Comparison of ENCODE assay signal across 37 cellular contexts in genomic region chr3:10974131-10974530, GRCh38. TPM values are rescaled to one million over a fixed set of nuclear protein-coding genes. Genes with fewer than 3 reads are reported as not detected.
"Had no signal": no experiment of that assay in that cellular context is flagged by ENCODE, and none has a peak within 500 bp of the region (broad histone marks: within the 10 kb centered on the region; RNA-seq: fewer than 3 reads in every experiment).

No MANE protein-coding gene starts in this region.

- FAIRE-seq: astrocyte had no signal

- H3K4me3 Mint-ChIP-seq: activated naive CD4-positive, alpha-beta T cell treated with anti-CD3 and anti-CD28 coated beads for 36 hours; activated naive CD4-positive, alpha-beta T cell treated with anti-CD3 and anti-CD28 coated beads, Interleukin-2, amount 50 U/mL, for 24 hours; activated naive CD8-positive, alpha-beta T cell; activated naive CD8-positive, alpha-beta T cell treated with anti-CD3 and anti-CD28 coated beads for 36 hours; activated naive CD8-positive, alpha-beta T cell treated with anti-CD3 and anti-CD28 coated beads, Interleukin-2, amount 10 ng/mL, durations not matched to agents 7 days and 5 days; activated naive CD8-positive, alpha-beta T cell treated with anti-CD3 and anti-CD28 coated beads, Interleukin-2, amount 50 U/mL, for 24 hours; activated T-cell treated with anti-CD3 and anti-CD28 coated beads, Interleukin-2, amount 50 U/mL, for 24 hours; activated T-cell treated with anti-CD3 and anti-CD28 coated beads, Interleukin-2, amount 50 U/mL, for 4 hours; activated T-cell treated with anti-CD3 and anti-CD28 coated beads, Interleukin-2, amount 50 U/mL, for 72 hours; activated T-helper 1 cell treated with anti-CD3 and anti-CD28 coated beads, Interleukin-12 subunit alpha, Interleukin-12 subunit beta, Interleukin-2, Interleukin-4 antibody, amounts not matched to agents 30 ng/mL and 10 ng/mL and 1 ng/mL, durations not matched to agents 14 hours and 24 hours and 36 hours; activated T-helper 17 cell treated with anti-CD3 and anti-CD28 coated beads, Interleukin-2, amount 50 U/mL, for 72 hours; brain; central memory CD8-positive, alpha-beta T cell had no signal

- ATAC-seq: activated naive CD4-positive, alpha-beta T cell treated with anti-CD3 and anti-CD28 coated beads, Interleukin-2, amount 50 U/mL, for 72 hours; activated naive CD8-positive, alpha-beta T cell treated with anti-CD3 and anti-CD28 coated beads, Interleukin-2, amount 50 U/mL, for 24 hours; activated T-cell treated with anti-CD3 and anti-CD28 coated beads, Interleukin-2, amount 50 U/mL, for 4 hours; activated T-cell treated with anti-CD3 and anti-CD28 coated beads, Interleukin-2, amount 50 U/mL, for 72 hours; activated T-helper 17 cell treated with anti-CD3 and anti-CD28 coated beads, Interleukin-2, amount 50 U/mL, for 72 hours; body of pancreas had no signal

- H3K27ac ChIP-seq: adrenal gland, ascending aorta, body of pancreas, brain microvascular endothelial cell, breast epithelium, cardiac muscle cell had no signal

- H3K4me1 ChIP-seq: adrenal gland, ascending aorta, body of pancreas, breast epithelium had no signal

- H3K27ac Mint-ChIP-seq: activated naive CD4-positive, alpha-beta T cell treated with anti-CD3 and anti-CD28 coated beads for 36 hours; activated naive CD4-positive, alpha-beta T cell treated with anti-CD3 and anti-CD28 coated beads, Interleukin-2, amount 50 U/mL, for 24 hours; activated naive CD8-positive, alpha-beta T cell; activated naive CD8-positive, alpha-beta T cell treated with anti-CD3 and anti-CD28 coated beads for 36 hours; activated naive CD8-positive, alpha-beta T cell treated with anti-CD3 and anti-CD28 coated beads, Interleukin-2, amount 10 ng/mL, durations not matched to agents 7 days and 5 days; activated naive CD8-positive, alpha-beta T cell treated with anti-CD3 and anti-CD28 coated beads, Interleukin-2, amount 50 U/mL, for 24 hours; activated T-cell treated with anti-CD3 and anti-CD28 coated beads, Interleukin-2, amount 50 U/mL, for 24 hours; activated T-cell treated with anti-CD3 and anti-CD28 coated beads, Interleukin-2, amount 50 U/mL, for 72 hours; activated T-helper 1 cell treated with anti-CD3 and anti-CD28 coated beads, Interleukin-12 subunit alpha, Interleukin-12 subunit beta, Interleukin-2, Interleukin-4 antibody, amounts not matched to agents 30 ng/mL and 10 ng/mL and 1 ng/mL, durations not matched to agents 14 hours and 24 hours and 36 hours; activated T-helper 17 cell treated with anti-CD3 and anti-CD28 coated beads, Interleukin-2, amount 50 U/mL, for 72 hours; activated T-helper 2 cell treated with anti-CD3 and anti-CD28 coated beads, Interferon-gamma antibody, Interleukin-2, Interleukin-4, amounts not matched to agents 10 μg/mL and 5 μg/mL and 100 μg/mL, durations not matched to agents 14 hours and 24 hours and 36 hours had no signal

- H3K4me1 Mint-ChIP-seq: activated naive CD4-positive, alpha-beta T cell treated with anti-CD3 and anti-CD28 coated beads, Interleukin-2, amount 50 U/mL, for 24 hours; activated naive CD8-positive, alpha-beta T cell treated with anti-CD3 and anti-CD28 coated beads, Interleukin-2, amount 10 ng/mL, durations not matched to agents 7 days and 5 days; activated naive CD8-positive, alpha-beta T cell treated with anti-CD3 and anti-CD28 coated beads, Interleukin-2, amount 50 U/mL, for 24 hours; activated T-helper 17 cell treated with anti-CD3 and anti-CD28 coated beads, Interleukin-2, amount 50 U/mL, for 72 hours; central memory CD8-positive, alpha-beta T cell had no signal

- DNase-seq: activated effector memory CD4-positive, alpha-beta T cell treated with anti-CD3 and anti-CD28 coated beads, Interleukin-2, amount 50 U/mL, for 16 hours; activated effector memory CD4-positive, alpha-beta T cell treated with Interleukin-2 at 50 U/mL for 16 hours; activated gamma-delta T cell; activated gamma-delta T cell treated with Interleukin-2 at 50 U/mL for 16 hours; activated naive CD4-positive, alpha-beta T cell; activated naive CD4-positive, alpha-beta T cell treated with anti-CD3 and anti-CD28 coated beads for 36 hours; activated naive CD4-positive, alpha-beta T cell treated with anti-CD3 and anti-CD28 coated beads, Interleukin-2, amount 50 U/mL, for 16 hours; activated naive CD4-positive, alpha-beta T cell treated with Interleukin-2 at 50 U/mL for 16 hours; activated naive CD8-positive, alpha-beta T cell treated with anti-CD3 and anti-CD28 coated beads for 36 hours; activated naive CD8-positive, alpha-beta T cell treated with anti-CD3 and anti-CD28 coated beads, Interleukin-2, amount 10 ng/mL, durations not matched to agents 7 days and 5 days; activated naive CD8-positive, alpha-beta T cell treated with anti-CD3 and anti-CD28 coated beads, Interleukin-2, amount 50 U/mL, for 24 hours; activated T-cell treated with anti-CD3 and anti-CD28 coated beads, Interleukin-2, amount 50 U/mL, for 1 hour; activated T-cell treated with anti-CD3 and anti-CD28 coated beads, Interleukin-2, amount 50 U/mL, for 24 hours; activated T-cell treated with anti-CD3 and anti-CD28 coated beads, Interleukin-2, amount 50 U/mL, for 4 hours; activated T-cell treated with anti-CD3 and anti-CD28 coated beads, Interleukin-2, amount 50 U/mL, for 48 hours; activated T-cell treated with anti-CD3 and anti-CD28 coated beads, Interleukin-2, amount 50 U/mL, for 72 hours; adrenal gland; amniotic stem cell; amygdala; aorta; body of pancreas; brain microvascular endothelial cell; central memory CD4-positive, alpha-beta T cell; cerebellar nuclear complex had no signal

- H3K9me3 Mint-ChIP-seq: activated naive CD4-positive, alpha-beta T cell treated with anti-CD3 and anti-CD28 coated beads for 36 hours; activated naive CD4-positive, alpha-beta T cell treated with anti-CD3 and anti-CD28 coated beads, Interleukin-2, amount 50 U/mL, for 24 hours; activated naive CD4-positive, alpha-beta T cell treated with anti-CD3 and anti-CD28 coated beads, Interleukin-2, amount 50 U/mL, for 72 hours; activated naive CD8-positive, alpha-beta T cell treated with anti-CD3 and anti-CD28 coated beads for 36 hours; activated naive CD8-positive, alpha-beta T cell treated with anti-CD3 and anti-CD28 coated beads, Interleukin-2, amount 10 ng/mL, durations not matched to agents 7 days and 5 days; activated naive CD8-positive, alpha-beta T cell treated with anti-CD3 and anti-CD28 coated beads, Interleukin-2, amount 50 U/mL, for 24 hours; activated T-cell treated with anti-CD3 and anti-CD28 coated beads, Interleukin-2, amount 50 U/mL, for 24 hours; activated T-cell treated with anti-CD3 and anti-CD28 coated beads, Interleukin-2, amount 50 U/mL, for 4 hours; activated T-cell treated with anti-CD3 and anti-CD28 coated beads, Interleukin-2, amount 50 U/mL, for 72 hours; activated T-helper 1 cell treated with anti-CD3 and anti-CD28 coated beads, Interleukin-12 subunit alpha, Interleukin-12 subunit beta, Interleukin-2, Interleukin-4 antibody, amounts not matched to agents 30 ng/mL and 10 ng/mL and 1 ng/mL, durations not matched to agents 14 hours and 24 hours and 36 hours; activated T-helper 17 cell treated with anti-CD3 and anti-CD28 coated beads, Interleukin-2, amount 50 U/mL, for 72 hours; activated T-helper 2 cell treated with anti-CD3 and anti-CD28 coated beads, Interferon-gamma antibody, Interleukin-2, Interleukin-4, amounts not matched to agents 10 μg/mL and 5 μg/mL and 100 μg/mL, durations not matched to agents 14 hours and 24 hours and 36 hours; central memory CD8-positive, alpha-beta T cell had no signal

- H3K27me3 ChIP-seq: ascending aorta, body of pancreas had no signal

- H3K4me3 ChIP-seq: adrenal gland, ascending aorta, body of pancreas, breast epithelium, cardiac muscle cell had no signal

- H3K36me3 Mint-ChIP-seq: activated naive CD4-positive, alpha-beta T cell treated with anti-CD3 and anti-CD28 coated beads, Interleukin-2, amount 50 U/mL, for 24 hours; activated naive CD4-positive, alpha-beta T cell treated with anti-CD3 and anti-CD28 coated beads, Interleukin-2, amount 50 U/mL, for 72 hours; activated naive CD8-positive, alpha-beta T cell; activated naive CD8-positive, alpha-beta T cell treated with anti-CD3 and anti-CD28 coated beads for 36 hours; activated naive CD8-positive, alpha-beta T cell treated with anti-CD3 and anti-CD28 coated beads, Interleukin-2, amount 10 ng/mL, durations not matched to agents 7 days and 5 days; brain had no signal

- H3K9me3 ChIP-seq: adrenal gland, ascending aorta, body of pancreas, breast epithelium had no signal

- H3K36me3 ChIP-seq: adrenal gland, ascending aorta, brain microvascular endothelial cell, breast epithelium, cardiac muscle cell had no signal

RNA-seq across cellular contexts. Expression of gene SLC6A1, which starts 18.4 kb away (rescaled TPM):
- total RNA-seq: activated naive CD4-positive, alpha-beta T cell treated with anti-CD3 and anti-CD28 coated beads for 36 hours; activated naive CD4-positive, alpha-beta T cell treated with anti-CD3 and anti-CD28 coated beads, Interleukin-2, amount 50 U/mL, for 72 hours; activated naive CD8-positive, alpha-beta T cell treated with anti-CD3 and anti-CD28 coated beads for 36 hours; activated naive CD8-positive, alpha-beta T cell treated with anti-CD3 and anti-CD28 coated beads, Interleukin-2, amount 10 ng/mL, durations not matched to agents 7 days and 5 days; activated T-cell treated with anti-CD3 and anti-CD28 coated beads, Interleukin-2, amount 50 U/mL, for 4 hours; activated T-cell treated with anti-CD3 and anti-CD28 coated beads, Interleukin-2, amount 50 U/mL, for 72 hours; activated T-helper 1 cell treated with anti-CD3 and anti-CD28 coated beads, Interleukin-12 subunit alpha, Interleukin-12 subunit beta, Interleukin-2, Interleukin-4 antibody, amounts not matched to agents 30 ng/mL and 10 ng/mL and 1 ng/mL, durations not matched to agents 14 hours and 24 hours and 36 hours; activated T-helper 17 cell treated with anti-CD3 and anti-CD28 coated beads, Interleukin-2, amount 50 U/mL, for 72 hours; activated T-helper 2 cell treated with anti-CD3 and anti-CD28 coated beads, Interferon-gamma antibody, Interleukin-2, Interleukin-4, amounts not matched to agents 10 μg/mL and 5 μg/mL and 100 μg/mL, durations not matched to agents 14 hours and 24 hours and 36 hours; bronchial epithelial cell; cardiac muscle cell had no signal
- polyA plus RNA-seq: cardiac muscle cell had no signal
